Comparison of ENCODE assay signal across 1 cellular context in the genomic region with DNA sequence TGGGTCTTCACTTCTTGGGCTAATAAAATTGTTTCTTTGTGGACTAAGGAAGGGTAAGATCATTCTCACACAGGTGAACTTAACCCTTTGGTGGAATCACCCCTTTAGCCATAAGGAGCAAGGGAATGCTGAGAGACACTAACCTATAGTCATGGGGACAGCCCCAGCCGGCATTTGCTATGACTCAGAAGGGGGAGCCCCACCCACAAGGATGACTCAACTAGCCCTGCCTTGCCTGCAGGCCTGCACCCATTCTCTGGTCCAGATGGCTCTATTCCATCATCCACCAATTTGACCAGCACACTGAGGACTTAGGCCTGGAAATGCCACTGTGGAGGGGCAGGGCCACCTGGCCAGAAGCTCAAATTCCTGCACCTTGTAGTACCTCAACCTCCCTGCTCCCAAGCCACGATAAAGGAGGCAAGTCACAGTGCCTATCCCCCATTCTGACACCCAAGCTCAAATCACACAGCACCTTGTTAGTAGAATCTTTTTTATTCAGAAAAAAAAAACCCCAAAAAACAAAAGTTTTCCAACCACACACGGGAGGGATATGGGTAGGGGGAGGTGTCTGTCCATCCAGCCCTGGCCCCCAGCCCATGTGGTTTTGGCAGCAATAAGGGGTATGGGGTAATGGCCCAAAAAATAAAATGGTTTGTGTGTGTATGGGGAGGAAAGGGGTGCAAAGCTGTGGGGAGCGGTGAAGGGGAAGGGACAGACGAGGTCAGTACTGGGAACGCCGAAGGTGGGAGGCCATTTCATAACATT.
TF ChIP-seq lines count a peak whose summit lies in the region.

No MANE protein-coding gene starts in this region.

TF ChIP-seq in K562, 482 proteins besides CTCF, POLR2A, EP300 and RAD21 (continued from another document and continues in another):
- TF ChIP-seq ZNF449 (CRISPR knock-in tag; IDR thresholded peaks at IDR 0.05) (no peak), HMG20A (CRISPR knock-in tag; conservative IDR thresholded peaks at IDR 0.05) (no peak), DMBX1 (CRISPR knock-in tag; IDR thresholded peaks at IDR 0.05; ENCODE audit: borderline replicate concordance) (no peak), POU5F1 (IDR thresholded peaks at IDR 0.05; ENCODE audit: borderline replicate concordance, low read depth, low read length, partially characterized antibody) (no peak), RBBP5 (IDR thresholded peaks at IDR 0.05; ENCODE audit: borderline replicate concordance, insufficient read depth, low read length, poor library complexity, severe bottlenecking) (no peak), TRIM28 (IDR thresholded peaks at IDR 0.05) (no peak), XRCC3 (IDR thresholded peaks at IDR 0.05) (no peak), ZNF77 (CRISPR knock-in tag; IDR thresholded peaks at IDR 0.05) (no peak), BACH1 (tag; IDR thresholded peaks at IDR 0.05) (no peak), ZNF212 (CRISPR knock-in tag; IDR thresholded peaks at IDR 0.05) (no peak), PHF20 (IDR thresholded peaks at IDR 0.05; ENCODE audit: partially characterized antibody) (no peak), RB1 (IDR thresholded peaks at IDR 0.05; ENCODE audit: low read depth) (no peak), STAT5B (CRISPR knock-in tag; IDR thresholded peaks at IDR 0.05) (no peak), NBN (IDR thresholded peaks at IDR 0.05; ENCODE audit: low read depth) (no peak), NCOR1 (IDR thresholded peaks at IDR 0.05) (no peak), TGIF2 (CRISPR knock-in tag; IDR thresholded peaks at IDR 0.05) (no peak), TEAD1 (CRISPR knock-in tag; IDR thresholded peaks at IDR 0.05) (no peak), SREBF2 (CRISPR knock-in tag; IDR thresholded peaks at IDR 0.05) (no peak), E2F4 (CRISPR knock-in tag; IDR thresholded peaks at IDR 0.05; ENCODE audit: low read depth) (no peak), CEBPB (tag; IDR thresholded peaks at IDR 0.05) (no peak), JUND (IDR thresholded peaks at IDR 0.05; ENCODE audit: borderline replicate concordance, low read depth, low read length) (peak; percentile 98), JUND (tag; IDR thresholded peaks at IDR 0.05; ENCODE audit: borderline replicate concordance, low read depth, low read length) (peak; percentile 97), FOXA3 (CRISPR knock-in tag; conservative IDR thresholded peaks at IDR 0.05 in 1 of 2, IDR thresholded peaks at IDR 0.05 in 1 of 2) (no peak), SMC3 (conservative IDR thresholded peaks at IDR 0.05; ENCODE audit: insufficient read depth, low read depth, low read length) (no peak), CBFB (CRISPR knock-in tag; IDR thresholded peaks at IDR 0.05) (no peak), SMARCA5 (IDR thresholded peaks at IDR 0.05) (no peak), ZNF316 (IDR thresholded peaks at IDR 0.05) (no peak), HSF4 (CRISPR knock-in tag; IDR thresholded peaks at IDR 0.05; ENCODE audit: borderline replicate concordance) (no peak), CCNT2 (IDR thresholded peaks at IDR 0.05; ENCODE audit: borderline replicate concordance, extremely low read depth, insufficient read length, low read depth, low read length) (peak; percentile 67), GATAD2B (IDR thresholded peaks at IDR 0.05; ENCODE audit: borderline replicate concordance) (no peak), KHSRP (IDR thresholded peaks at IDR 0.05) (no peak), KLF10 (CRISPR knock-in tag; IDR thresholded peaks at IDR 0.05) (no peak), ZNF551 (CRISPR knock-in tag; IDR thresholded peaks at IDR 0.05) (no peak), GTF2B (IDR thresholded peaks at IDR 0.05; ENCODE audit: extremely low read depth, insufficient read length) (no peak), ASH1L (IDR thresholded peaks at IDR 0.05; ENCODE audit: borderline replicate concordance, low read depth, partially characterized antibody) (no peak), MTA1 (IDR thresholded peaks at IDR 0.05; ENCODE audit: borderline replicate concordance) (no peak), NCOA1 (IDR thresholded peaks at IDR 0.05; ENCODE audit: low read depth) (no peak), KAT7 (CRISPR knock-in tag; IDR thresholded peaks at IDR 0.05; ENCODE audit: borderline replicate concordance) (no peak)
- TF ChIP-seq, protein P1, sequence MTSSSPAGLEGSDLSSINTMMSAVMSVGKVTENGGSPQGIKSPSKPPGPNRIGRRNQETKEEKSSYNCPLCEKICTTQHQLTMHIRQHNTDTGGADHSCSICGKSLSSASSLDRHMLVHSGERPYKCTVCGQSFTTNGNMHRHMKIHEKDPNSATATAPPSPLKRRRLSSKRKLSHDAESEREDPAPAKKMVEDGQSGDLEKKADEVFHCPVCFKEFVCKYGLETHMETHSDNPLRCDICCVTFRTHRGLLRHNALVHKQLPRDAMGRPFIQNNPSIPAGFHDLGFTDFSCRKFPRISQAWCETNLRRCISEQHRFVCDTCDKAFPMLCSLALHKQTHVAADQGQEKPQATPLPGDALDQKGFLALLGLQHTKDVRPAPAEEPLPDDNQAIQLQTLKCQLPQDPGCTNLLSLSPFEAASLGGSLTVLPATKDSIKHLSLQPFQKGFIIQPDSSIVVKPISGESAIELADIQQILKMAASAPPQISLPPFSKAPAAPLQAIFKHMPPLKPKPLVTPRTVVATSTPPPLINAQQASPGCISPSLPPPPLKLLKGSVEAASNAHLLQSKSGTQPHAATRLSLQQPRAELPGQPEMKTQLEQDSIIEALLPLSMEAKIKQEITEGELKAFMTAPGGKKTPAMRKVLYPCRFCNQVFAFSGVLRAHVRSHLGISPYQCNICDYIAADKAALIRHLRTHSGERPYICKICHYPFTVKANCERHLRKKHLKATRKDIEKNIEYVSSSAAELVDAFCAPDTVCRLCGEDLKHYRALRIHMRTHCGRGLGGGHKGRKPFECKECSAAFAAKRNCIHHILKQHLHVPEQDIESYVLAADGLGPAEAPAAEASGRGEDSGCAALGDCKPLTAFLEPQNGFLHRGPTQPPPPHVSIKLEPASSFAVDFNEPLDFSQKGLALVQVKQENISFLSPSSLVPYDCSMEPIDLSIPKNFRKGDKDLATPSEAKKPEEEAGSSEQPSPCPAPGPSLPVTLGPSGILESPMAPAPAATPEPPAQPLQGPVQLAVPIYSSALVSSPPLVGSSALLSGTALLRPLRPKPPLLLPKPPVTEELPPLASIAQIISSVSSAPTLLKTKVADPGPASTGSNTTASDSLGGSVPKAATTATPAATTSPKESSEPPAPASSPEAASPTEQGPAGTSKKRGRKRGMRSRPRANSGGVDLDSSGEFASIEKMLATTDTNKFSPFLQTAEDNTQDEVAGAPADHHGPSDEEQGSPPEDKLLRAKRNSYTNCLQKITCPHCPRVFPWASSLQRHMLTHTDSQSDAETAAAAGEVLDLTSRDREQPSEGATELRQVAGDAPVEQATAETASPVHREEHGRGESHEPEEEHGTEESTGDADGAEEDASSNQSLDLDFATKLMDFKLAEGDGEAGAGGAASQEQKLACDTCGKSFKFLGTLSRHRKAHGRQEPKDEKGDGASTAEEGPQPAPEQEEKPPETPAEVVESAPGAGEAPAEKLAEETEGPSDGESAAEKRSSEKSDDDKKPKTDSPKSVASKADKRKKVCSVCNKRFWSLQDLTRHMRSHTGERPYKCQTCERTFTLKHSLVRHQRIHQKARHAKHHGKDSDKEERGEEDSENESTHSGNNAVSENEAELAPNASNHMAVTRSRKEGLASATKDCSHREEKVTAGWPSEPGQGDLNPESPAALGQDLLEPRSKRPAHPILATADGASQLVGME (CRISPR knock-in tag; IDR thresholded peaks at IDR 0.05): no peak
- TF ChIP-seq, protein P2, sequence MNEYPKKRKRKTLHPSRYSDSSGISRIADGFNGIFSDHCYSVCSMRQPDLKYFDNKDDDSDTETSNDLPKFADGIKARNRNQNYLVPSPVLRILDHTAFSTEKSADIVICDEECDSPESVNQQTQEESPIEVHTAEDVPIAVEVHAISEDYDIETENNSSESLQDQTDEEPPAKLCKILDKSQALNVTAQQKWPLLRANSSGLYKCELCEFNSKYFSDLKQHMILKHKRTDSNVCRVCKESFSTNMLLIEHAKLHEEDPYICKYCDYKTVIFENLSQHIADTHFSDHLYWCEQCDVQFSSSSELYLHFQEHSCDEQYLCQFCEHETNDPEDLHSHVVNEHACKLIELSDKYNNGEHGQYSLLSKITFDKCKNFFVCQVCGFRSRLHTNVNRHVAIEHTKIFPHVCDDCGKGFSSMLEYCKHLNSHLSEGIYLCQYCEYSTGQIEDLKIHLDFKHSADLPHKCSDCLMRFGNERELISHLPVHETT (CRISPR knock-in tag; conservative IDR thresholded peaks at IDR 0.05 in 1 of 2, IDR thresholded peaks at IDR 0.05 in 1 of 2): no peak
- TF ChIP-seq, protein P3, sequence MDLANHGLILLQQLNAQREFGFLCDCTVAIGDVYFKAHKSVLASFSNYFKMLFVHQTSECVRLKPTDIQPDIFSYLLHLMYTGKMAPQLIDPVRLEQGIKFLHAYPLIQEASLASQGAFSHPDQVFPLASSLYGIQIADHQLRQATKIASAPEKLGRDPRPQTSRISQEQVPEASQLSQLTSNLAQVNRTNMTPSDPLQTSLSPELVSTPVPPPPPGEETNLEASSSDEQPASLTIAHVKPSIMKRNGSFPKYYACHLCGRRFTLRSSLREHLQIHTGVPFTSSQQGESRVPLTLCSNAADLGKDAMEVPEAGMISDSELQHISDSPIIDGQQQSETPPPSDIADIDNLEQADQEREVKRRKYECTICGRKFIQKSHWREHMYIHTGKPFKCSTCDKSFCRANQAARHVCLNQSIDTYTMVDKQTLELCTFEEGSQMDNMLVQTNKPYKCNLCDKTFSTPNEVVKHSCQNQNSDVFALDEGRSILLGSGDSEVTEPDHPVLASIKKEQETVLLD (IDR thresholded peaks at IDR 0.05): no peak
- TF ChIP-seq, protein P4, sequence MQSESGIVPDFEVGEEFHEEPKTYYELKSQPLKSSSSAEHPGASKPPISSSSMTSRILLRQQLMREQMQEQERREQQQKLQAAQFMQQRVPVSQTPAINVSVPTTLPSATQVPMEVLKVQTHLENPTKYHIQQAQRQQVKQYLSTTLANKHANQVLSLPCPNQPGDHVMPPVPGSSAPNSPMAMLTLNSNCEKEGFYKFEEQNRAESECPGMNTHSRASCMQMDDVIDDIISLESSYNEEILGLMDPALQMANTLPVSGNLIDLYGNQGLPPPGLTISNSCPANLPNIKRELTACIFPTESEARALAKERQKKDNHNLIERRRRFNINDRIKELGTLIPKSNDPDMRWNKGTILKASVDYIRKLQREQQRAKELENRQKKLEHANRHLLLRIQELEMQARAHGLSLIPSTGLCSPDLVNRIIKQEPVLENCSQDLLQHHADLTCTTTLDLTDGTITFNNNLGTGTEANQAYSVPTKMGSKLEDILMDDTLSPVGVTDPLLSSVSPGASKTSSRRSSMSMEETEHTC (IDR thresholded peaks at IDR 0.05): no peak
- TF ChIP-seq, protein P5, sequence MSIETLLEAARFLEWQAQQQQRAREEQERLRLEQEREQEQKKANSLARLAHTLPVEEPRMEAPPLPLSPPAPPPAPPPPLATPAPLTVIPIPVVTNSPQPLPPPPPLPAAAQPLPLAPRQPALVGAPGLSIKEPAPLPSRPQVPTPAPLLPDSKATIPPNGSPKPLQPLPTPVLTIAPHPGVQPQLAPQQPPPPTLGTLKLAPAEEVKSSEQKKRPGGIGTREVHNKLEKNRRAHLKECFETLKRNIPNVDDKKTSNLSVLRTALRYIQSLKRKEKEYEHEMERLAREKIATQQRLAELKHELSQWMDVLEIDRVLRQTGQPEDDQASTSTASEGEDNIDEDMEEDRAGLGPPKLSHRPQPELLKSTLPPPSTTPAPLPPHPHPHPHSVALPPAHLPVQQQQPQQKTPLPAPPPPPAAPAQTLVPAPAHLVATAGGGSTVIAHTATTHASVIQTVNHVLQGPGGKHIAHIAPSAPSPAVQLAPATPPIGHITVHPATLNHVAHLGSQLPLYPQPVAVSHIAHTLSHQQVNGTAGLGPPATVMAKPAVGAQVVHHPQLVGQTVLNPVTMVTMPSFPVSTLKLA (conservative IDR thresholded peaks at IDR 0.05): peak in 1 of 2 experiments; percentile 43; a peak in 1 of 4 replicates
